Comparison of ENCODE assay signal across 8 cellular contexts in genomic region chr3:58217209-58217811, GRCh38. TPM values are rescaled to one million over a fixed set of nuclear protein-coding genes. Genes with fewer than 3 reads are reported as not detected.
DNase-seq lines count a peak whose midpoint lies in the region; ATAC-seq and TF ChIP-seq lines count a peak whose summit lies in the region.

No MANE protein-coding gene starts in this region.

- H3K36me3 ChIP-seq in mucosa of descending colon (ENCODE audit: low read depth) = no peaks in the 10 kb centered on the region

- H3K4me1 ChIP-seq in mucosa of descending colon (ENCODE audit: low read depth) = no peaks in the 10 kb centered on the region

- ATAC-seq in HG03097 (IDR thresholded peaks at IDR 0.05; ENCODE audit: low FRiP score, unreplicated experiment) (peak; percentile 49), mucosa of descending colon (peak; percentile 93)
- ATAC-seq in stimulated activated naive CD8-positive, alpha-beta T cell treated with anti-CD3 and anti-CD28 coated beads, Interleukin-15, Interleukin-2, amounts not matched to agents 100 U/mL and 50 U/mL, for 24 hours = peak; percentile 38

- intact Hi-C loops in mucosa of descending colon (cut with DNase I, micrococcal nuclease) = no loop called here

- H3K9me3 ChIP-seq in mucosa of descending colon = no peaks in the 10 kb centered on the region

- peak; percentile 12 for DNase-seq in DMS79 treated with DMSO at 0.1 percent for 48 hours (lab: John Stamatoyannopoulos, UW)
- no peak for DNase-seq in DMS79 (lab: John Stamatoyannopoulos, UW)
- DNase-seq in NOMO-1 (lab: John Stamatoyannopoulos, UW; ENCODE audit: unreplicated experiment in 2 of 2) = peak; percentile 65 to 67
- peak; percentile 55 for DNase-seq in activated CD8-positive, alpha-beta memory T cell treated with anti-CD3 and anti-CD28 coated beads, Interleukin-2, amount 50 U/mL, for 4 hours
- peak; percentile 47 for DNase-seq in epidermal melanocyte (ENCODE audit: insufficient read length, low spot score)
- DNase-seq in mucosa of descending colon = peak; percentile 61 to 68 (median 64)
- DNase-seq in stimulated activated naive CD8-positive, alpha-beta T cell treated with anti-CD3 and anti-CD28 coated beads, Interleukin-15, Interleukin-2, amounts not matched to agents 100 U/mL and 50 U/mL, for 24 hours = peak; percentile 64

- peak; percentile 64 for TF ChIP-seq CTCF in mucosa of descending colon (IDR thresholded peaks at IDR 0.05)

- no peak overlapping the region for H3K4me3 ChIP-seq in mucosa of descending colon

RNA-seq across cellular contexts. Expression of gene DNASE1L3, which starts 6.5 kb away (rescaled TPM):
- total RNA-seq in mucosa of descending colon = 1 to 10 TPM; 3.3 to 9.6 (median 9.0) TPM

RNA-seq across cellular contexts. Expression of gene ABHD6, which starts 20.3 kb away (rescaled TPM):
- total RNA-seq in mucosa of descending colon = 10 to 100 TPM; 25.7 to 38.4 (median 26.7) TPM

Comparison
In these comparisons a context has a peak if more than half of its experiments do, and no peak if none do; other contexts are left out.
1. ATAC-seq: peak in every context shown above with its lines; median percentile 93 in mucosa of descending colon; 49 in HG03097; 38 in stimulated activated naive CD8-positive, alpha-beta T cell treated with anti-CD3 and anti-CD28 coated beads, Interleukin-15, Interleukin-2, amounts not matched to agents 100 U/mL and 50 U/mL, for 24 hours.